ENCODE assay signal across 8 cellular contexts in genomic region chr11:35257287-35257686, GRCh38.
DNase-seq lines count a peak whose midpoint lies in the region; ATAC-seq lines count a peak whose summit lies in the region.

No MANE protein-coding gene starts in this region.

- H3K27ac Mint-ChIP-seq in activated naive CD4-positive, alpha-beta T cell treated with anti-CD3 and anti-CD28 coated beads, Interleukin-2, amount 50 U/mL, for 24 hours: peak overlapping the region; percentile 74
- H3K27ac Mint-ChIP-seq in stimulated activated naive B cell treated with anti-CD40 and anti-IgM and Interleukin-4, amounts not matched to agents 10 μg/mL and 1 μg/mL and 100 μg/mL, for 72 hours: no peak overlapping the region

- no peaks in the 10 kb centered on the region for H3K9me3 Mint-ChIP-seq in activated naive CD4-positive, alpha-beta T cell treated with anti-CD3 and anti-CD28 coated beads, Interleukin-2, amount 50 U/mL, for 24 hours
- no peaks in the 10 kb centered on the region for H3K9me3 Mint-ChIP-seq in stimulated activated naive B cell treated with anti-CD40 and anti-IgM and Interleukin-4, amounts not matched to agents 10 μg/mL and 1 μg/mL and 100 μg/mL, for 72 hours

- H3K27me3 Mint-ChIP-seq in activated naive CD4-positive, alpha-beta T cell treated with anti-CD3 and anti-CD28 coated beads, Interleukin-2, amount 50 U/mL, for 24 hours: no peaks in the 10 kb centered on the region
- H3K27me3 Mint-ChIP-seq in stimulated activated naive B cell treated with anti-CD40 and anti-IgM and Interleukin-4, amounts not matched to agents 10 μg/mL and 1 μg/mL and 100 μg/mL, for 72 hours: no peaks in the 10 kb centered on the region

- no peak for DNase-seq in activated naive CD4-positive, alpha-beta T cell treated with anti-CD3 and anti-CD28 coated beads, Interleukin-2, amount 50 U/mL, for 16 hours
- DNase-seq in stimulated activated naive B cell treated with anti-CD40 and anti-IgM and Interleukin-4, amounts not matched to agents 10 μg/mL and 1 μg/mL and 100 μg/mL, for 72 hours: no peak
- DNase-seq in NCI-H524 treated with DMSO at 0.1 percent for 48 hours (lab: John Stamatoyannopoulos, UW) (no peak), DMS153 (lab: John Stamatoyannopoulos, UW) (no peak)
- DNase-seq in stimulated activated CD4-positive, alpha-beta T cell treated with anti-CD3 and anti-CD28 coated beads, Interleukin-1b, Interleukin-23, amount 100 ng/mL, for 48 hours: no peak

- H3K36me3 Mint-ChIP-seq in activated naive CD4-positive, alpha-beta T cell treated with anti-CD3 and anti-CD28 coated beads, Interleukin-2, amount 50 U/mL, for 24 hours: no peaks in the 10 kb centered on the region
- no peaks in the 10 kb centered on the region for H3K36me3 Mint-ChIP-seq in stimulated activated naive B cell treated with anti-CD40 and anti-IgM and Interleukin-4, amounts not matched to agents 10 μg/mL and 1 μg/mL and 100 μg/mL, for 72 hours

- ATAC-seq in HG02571 (IDR thresholded peaks at IDR 0.05; ENCODE audit: unreplicated experiment): peak; percentile 96
- peak; percentile 99 for ATAC-seq in HG03565 (IDR thresholded peaks at IDR 0.05; ENCODE audit: unreplicated experiment)
- ATAC-seq in stimulated activated naive B cell treated with anti-CD40 and anti-IgM and Interleukin-4, amounts not matched to agents 10 μg/mL and 1 μg/mL and 100 μg/mL, for 72 hours (replicated peaks): peak; percentile 96 to 100

- H3K4me1 Mint-ChIP-seq in activated naive CD4-positive, alpha-beta T cell treated with anti-CD3 and anti-CD28 coated beads, Interleukin-2, amount 50 U/mL, for 24 hours: peaks cover 56% of the 10 kb centered on the region
- peaks cover 4 to 8% of the 10 kb centered on the region in 2 donors for H3K4me1 Mint-ChIP-seq in stimulated activated naive B cell treated with anti-CD40 and anti-IgM and Interleukin-4, amounts not matched to agents 10 μg/mL and 1 μg/mL and 100 μg/mL, for 72 hours

- peak overlapping the region; percentile 63 for H3K4me3 Mint-ChIP-seq in activated naive CD4-positive, alpha-beta T cell treated with anti-CD3 and anti-CD28 coated beads, Interleukin-2, amount 50 U/mL, for 24 hours
- no peak overlapping the region for H3K4me3 Mint-ChIP-seq in stimulated activated naive B cell treated with anti-CD40 and anti-IgM and Interleukin-4, amounts not matched to agents 10 μg/mL and 1 μg/mL and 100 μg/mL, for 72 hours
